ENCODE assay signal across 16 cellular contexts in the genomic region with DNA sequence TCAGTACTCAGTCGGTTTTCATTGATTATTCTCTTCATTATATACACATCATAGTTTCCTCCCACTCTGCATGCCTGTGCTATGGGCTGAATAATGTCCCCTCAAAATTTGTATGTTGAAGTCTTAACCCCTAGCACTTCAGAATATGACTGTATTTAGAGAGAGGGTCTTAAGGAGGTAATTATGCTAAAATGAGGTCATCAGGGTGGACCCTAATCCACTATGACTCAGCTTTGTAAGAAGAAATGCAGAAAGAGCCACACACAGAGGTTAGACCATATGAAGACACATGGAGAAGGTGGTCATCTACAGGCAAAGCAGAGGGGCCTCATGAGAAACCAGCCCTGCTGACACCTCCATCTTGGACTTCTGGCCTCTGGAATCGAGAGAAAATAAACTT. TPM values are rescaled to one million over a fixed set of nuclear protein-coding genes. Genes with fewer than 3 reads are reported as not detected.
DNase-seq lines count a peak whose midpoint lies in the region; ATAC-seq and TF ChIP-seq lines count a peak whose summit lies in the region.
"Had no signal": no experiment of that assay in that cellular context is flagged by ENCODE, and none has a peak within 500 bp of the region (broad histone marks: within the 10 kb centered on the region; RNA-seq: fewer than 3 reads in every experiment).

No MANE protein-coding gene starts in this region.

- POLR2A ChIA-PET in MCF 10A (lab: Yijun Ruan, JAX): no interaction called here
- POLR2A ChIA-PET in WTC11 (lab: Charles Lee): no interaction called here

- no TSS peak for BruUV-seq in MCF 10A (replicated peaks; lab: Mats Ljungman, UMichigan)

- TF ChIP-seq POLR2A in breast epithelium (IDR thresholded peaks at IDR 0.05): no peak

- WGBS in psoas muscle, 3 donors: 85 to 92% (median 90%) methylated on average over 2 of the region's 2 CpGs

- H3K4me1 Mint-ChIP-seq in MCF 10A (ENCODE audit: insufficient read depth, unreplicated experiment): no peaks in the 10 kb centered on the region
- peaks cover 20% of the 10 kb centered on the region for H3K4me1 Mint-ChIP-seq in WTC11
- H3K4me1 Mint-ChIP-seq in stimulated activated memory B cell treated with anti-CD40 and anti-IgM and Interleukin-4, amounts not matched to agents 10 μg/mL and 1 μg/mL and 100 μg/mL, for 72 hours: peaks cover 53% of the 10 kb centered on the region

- intact Hi-C loops in MCF 10A (cut with micrococcal nuclease): no loop called here
- intact Hi-C loops in breast epithelium (cut with DNase I; ENCODE audit: low total_unique reads): no loop called here
- intact Hi-C loops in psoas muscle (cut with DNase I): no loop called here

- CTCF ChIA-PET in MCF 10A (lab: Yijun Ruan, JAX) (no interaction called here), WTC11 (lab: Charles Lee) (no interaction called here)

- H3K36me3 Mint-ChIP-seq in MCF 10A (ENCODE audit: insufficient read depth, unreplicated experiment) (peaks cover 12% of the 10 kb centered on the region), WTC11 (peaks cover 31% of the 10 kb centered on the region)
- H3K36me3 Mint-ChIP-seq in stimulated activated memory B cell treated with anti-CD40 and anti-IgM and Interleukin-4, amounts not matched to agents 10 μg/mL and 1 μg/mL and 100 μg/mL, for 72 hours: peaks cover 21% of the 10 kb centered on the region

- no peak overlapping the region for H3K27ac ChIP-seq in breast epithelium
- no peak overlapping the region for H3K27ac ChIP-seq in psoas muscle
- H3K27ac ChIP-seq: 22Rv1, BLaER1 had no signal

- H3K4me3 ChIP-seq in breast epithelium: no peak overlapping the region
- H3K4me3 ChIP-seq in psoas muscle: no peak overlapping the region
- H3K4me3 ChIP-seq: BLaER1 had no signal

- H3K27me3 ChIP-seq in breast epithelium (no peaks in the 10 kb centered on the region), psoas muscle (ENCODE audit: insufficient read depth in 3 of 3, low read length in 2 of 3) (no peaks in the 10 kb centered on the region)
- H3K27me3 ChIP-seq: BLaER1 had no signal

- H3K4me1 ChIP-seq in breast epithelium: no peaks in the 10 kb centered on the region
- H3K4me1 ChIP-seq in psoas muscle: no peaks in the 10 kb centered on the region

- no peak for DNase-seq in MCF 10A (ENCODE audit: unreplicated experiment)
- no peak for DNase-seq in breast epithelium (ENCODE audit: low spot score in 2 of 2)
- DNase-seq in WTC11 (ENCODE audit: low spot score): no peak
- no peak for DNase-seq in psoas muscle
- DNase-seq in ecto neural progenitor cell (ENCODE audit: low spot score): no peak
- DNase-seq: CD4-positive, alpha-beta memory T cell; DMS153; DMS79; GDM1; H9; KG1 had no signal

- H3K27me3 Mint-ChIP-seq in MCF 10A (ENCODE audit: insufficient read depth, unreplicated experiment) (no peaks in the 10 kb centered on the region), WTC11 (ENCODE audit: low read depth) (no peaks in the 10 kb centered on the region)
- H3K27me3 Mint-ChIP-seq in stimulated activated memory B cell treated with anti-CD40 and anti-IgM and Interleukin-4, amounts not matched to agents 10 μg/mL and 1 μg/mL and 100 μg/mL, for 72 hours: no peaks in the 10 kb centered on the region
- H3K27me3 Mint-ChIP-seq: CD4-positive, alpha-beta memory T cell had no signal

- no peak overlapping the region for H3K4me3 Mint-ChIP-seq in MCF 10A (ENCODE audit: unreplicated experiment)
- H3K4me3 Mint-ChIP-seq in WTC11: no peak overlapping the region
- H3K4me3 Mint-ChIP-seq in stimulated activated memory B cell treated with anti-CD40 and anti-IgM and Interleukin-4, amounts not matched to agents 10 μg/mL and 1 μg/mL and 100 μg/mL, for 72 hours: no peak overlapping the region
- H3K4me3 Mint-ChIP-seq: CD14-positive monocyte, H9 had no signal

- H3K27ac Mint-ChIP-seq in MCF 10A (ENCODE audit: low read depth, unreplicated experiment): peak overlapping the region; percentile 44
- peak overlapping the region; percentile 41; the same call in 1 of the 2 replicates for H3K27ac Mint-ChIP-seq in WTC11
- peak overlapping the region; percentile 21 for H3K27ac Mint-ChIP-seq in stimulated activated memory B cell treated with anti-CD40 and anti-IgM and Interleukin-4, amounts not matched to agents 10 μg/mL and 1 μg/mL and 100 μg/mL, for 72 hours

- H3K9me3 Mint-ChIP-seq in MCF 10A (ENCODE audit: unreplicated experiment) (peaks cover 11% of the 10 kb centered on the region), WTC11 (peaks cover 17% of the 10 kb centered on the region)
- no peaks in the 10 kb centered on the region for H3K9me3 Mint-ChIP-seq in stimulated activated memory B cell treated with anti-CD40 and anti-IgM and Interleukin-4, amounts not matched to agents 10 μg/mL and 1 μg/mL and 100 μg/mL, for 72 hours
- H3K9me3 Mint-ChIP-seq: CD4-positive, alpha-beta memory T cell had no signal

- ATAC-seq in WTC11: no peak
- ATAC-seq in stimulated activated memory B cell treated with anti-CD40 and anti-IgM and Interleukin-4, amounts not matched to agents 10 μg/mL and 1 μg/mL and 100 μg/mL, for 72 hours: no peak
- ATAC-seq in psoas muscle: no peak
- no peak for ATAC-seq in SK-N-SH treated with all-trans-retinoic acid at 6 μM for 48 hours

- no peak for TF ChIP-seq CTCF in MCF 10A (IDR thresholded peaks at IDR 0.05; ENCODE audit: unreplicated experiment)
- no peak for TF ChIP-seq CTCF in breast epithelium (IDR thresholded peaks at IDR 0.05)
- no peak for TF ChIP-seq CTCF in WTC11 (IDR thresholded peaks at IDR 0.05)
- no peak for TF ChIP-seq CTCF in psoas muscle (IDR thresholded peaks at IDR 0.05)

- no peaks in the 10 kb centered on the region for H3K9me3 ChIP-seq in breast epithelium
- peaks cover 3% of the 10 kb centered on the region for H3K9me3 ChIP-seq in psoas muscle

- H3K36me3 ChIP-seq in breast epithelium (no peaks in the 10 kb centered on the region), psoas muscle (ENCODE audit: insufficient read depth in 1 of 2, low read depth in 1 of 2) (no peaks in the 10 kb centered on the region)

TF ChIP-seq in WTC11, 78 proteins besides CTCF, POLR2A, EP300 and RAD21 (continues in another document):
- no peak for TF ChIP-seq ZNF396 (CRISPR knock-in tag; IDR thresholded peaks at IDR 0.05; ENCODE audit: borderline replicate concordance)
- TF ChIP-seq ZNF317 (CRISPR knock-in tag; IDR thresholded peaks at IDR 0.05; ENCODE audit: borderline replicate concordance, low read depth): no peak

TF ChIP-seq in SK-N-SH treated with all-trans-retinoic acid at 6 μM for 48 hours, 23 proteins besides CTCF, POLR2A, EP300 and RAD21 (continues in another document):
- TF ChIP-seq ZC3H10 (CRISPR knock-in tag; IDR thresholded peaks at IDR 0.05): no peak
- no peak for TF ChIP-seq ISL1 (CRISPR knock-in tag; IDR thresholded peaks at IDR 0.05)
- no peak for TF ChIP-seq ZFP3 (CRISPR knock-in tag; IDR thresholded peaks at IDR 0.05)
- TF ChIP-seq, protein P1, sequence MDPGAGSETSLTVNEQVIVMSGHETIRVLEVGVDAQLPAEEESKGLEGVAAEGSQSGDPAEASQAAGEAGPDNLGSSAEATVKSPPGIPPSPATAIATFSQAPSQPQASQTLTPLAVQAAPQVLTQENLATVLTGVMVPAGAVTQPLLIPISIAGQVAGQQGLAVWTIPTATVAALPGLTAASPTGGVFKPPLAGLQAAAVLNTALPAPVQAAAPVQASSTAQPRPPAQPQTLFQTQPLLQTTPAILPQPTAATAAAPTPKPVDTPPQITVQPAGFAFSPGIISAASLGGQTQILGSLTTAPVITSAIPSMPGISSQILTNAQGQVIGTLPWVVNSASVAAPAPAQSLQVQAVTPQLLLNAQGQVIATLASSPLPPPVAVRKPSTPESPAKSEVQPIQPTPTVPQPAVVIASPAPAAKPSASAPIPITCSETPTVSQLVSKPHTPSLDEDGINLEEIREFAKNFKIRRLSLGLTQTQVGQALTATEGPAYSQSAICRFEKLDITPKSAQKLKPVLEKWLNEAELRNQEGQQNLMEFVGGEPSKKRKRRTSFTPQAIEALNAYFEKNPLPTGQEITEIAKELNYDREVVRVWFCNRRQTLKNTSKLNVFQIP (CRISPR knock-in tag; IDR thresholded peaks at IDR 0.05; ENCODE audit: borderline replicate concordance, low read depth): no peak
- TF ChIP-seq ARNTL (CRISPR knock-in tag; IDR thresholded peaks at IDR 0.05; ENCODE audit: borderline replicate concordance, low read depth): no peak
- TF ChIP-seq, protein P2, sequence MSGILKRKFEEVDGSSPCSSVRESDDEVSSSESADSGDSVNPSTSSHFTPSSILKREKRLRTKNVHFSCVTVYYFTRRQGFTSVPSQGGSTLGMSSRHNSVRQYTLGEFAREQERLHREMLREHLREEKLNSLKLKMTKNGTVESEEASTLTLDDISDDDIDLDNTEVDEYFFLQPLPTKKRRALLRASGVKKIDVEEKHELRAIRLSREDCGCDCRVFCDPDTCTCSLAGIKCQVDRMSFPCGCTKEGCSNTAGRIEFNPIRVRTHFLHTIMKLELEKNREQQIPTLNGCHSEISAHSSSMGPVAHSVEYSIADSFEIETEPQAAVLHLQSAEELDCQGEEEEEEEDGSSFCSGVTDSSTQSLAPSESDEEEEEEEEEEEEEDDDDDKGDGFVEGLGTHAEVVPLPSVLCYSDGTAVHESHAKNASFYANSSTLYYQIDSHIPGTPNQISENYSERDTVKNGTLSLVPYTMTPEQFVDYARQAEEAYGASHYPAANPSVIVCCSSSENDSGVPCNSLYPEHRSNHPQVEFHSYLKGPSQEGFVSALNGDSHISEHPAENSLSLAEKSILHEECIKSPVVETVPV (CRISPR knock-in tag; IDR thresholded peaks at IDR 0.05): no peak
- TF ChIP-seq, protein P3, sequence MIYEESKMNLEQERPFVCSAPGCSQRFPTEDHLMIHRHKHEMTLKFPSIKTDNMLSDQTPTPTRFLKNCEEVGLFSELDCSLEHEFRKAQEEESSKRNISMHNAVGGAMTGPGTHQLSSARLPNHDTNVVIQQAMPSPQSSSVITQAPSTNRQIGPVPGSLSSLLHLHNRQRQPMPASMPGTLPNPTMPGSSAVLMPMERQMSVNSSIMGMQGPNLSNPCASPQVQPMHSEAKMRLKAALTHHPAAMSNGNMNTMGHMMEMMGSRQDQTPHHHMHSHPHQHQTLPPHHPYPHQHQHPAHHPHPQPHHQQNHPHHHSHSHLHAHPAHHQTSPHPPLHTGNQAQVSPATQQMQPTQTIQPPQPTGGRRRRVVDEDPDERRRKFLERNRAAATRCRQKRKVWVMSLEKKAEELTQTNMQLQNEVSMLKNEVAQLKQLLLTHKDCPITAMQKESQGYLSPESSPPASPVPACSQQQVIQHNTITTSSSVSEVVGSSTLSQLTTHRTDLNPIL (CRISPR knock-in tag; IDR thresholded peaks at IDR 0.05; ENCODE audit: low read depth): no peak
- TF ChIP-seq SNAI2 (CRISPR knock-in tag; IDR thresholded peaks at IDR 0.05): no peak
- no peak for TF ChIP-seq ZNF70 (CRISPR knock-in tag; IDR thresholded peaks at IDR 0.05)

RNA-seq across cellular contexts. Expression of a gene that starts 15.8 kb away (rescaled TPM):
- 18.6 TPM in 2 replicates for total RNA-seq in MCF 10A (2022)
- 10 to 100 TPM; 26.9 to 67.7 (median 53.4) TPM for total RNA-seq in breast epithelium
- 63.1 to 68.7 TPM (median 68.2 TPM) in 3 replicates for total RNA-seq in WTC11 (2021)
- total RNA-seq in psoas muscle: 10 to 100 TPM in 1 of 4 donors, 1 to 10 TPM in 3; 7.9 to 10.9 (median 8.8) TPM
- 10 to 100 TPM in 2 of 3 donors, 1 to 10 TPM in 1; 7.9 to 15.5 (median 10.5) TPM for polyA plus RNA-seq in psoas muscle

RNA-seq across cellular contexts. Expression of a gene that starts 32.6 kb away (rescaled TPM):
- total RNA-seq in MCF 10A (2022): 5.2 and 6.0 TPM in 2 replicates
- under 1 TPM; 0.32 to 0.73 (median 0.33) TPM for total RNA-seq in breast epithelium
- total RNA-seq in WTC11 (2021): 69.8 to 71.6 TPM (median 70.4 TPM) in 3 replicates
- total RNA-seq in psoas muscle: under 1 TPM in 3 of 4 donors, not detected in 1; 0.11 to 0.20 (median 0.15) TPM
- polyA plus RNA-seq in psoas muscle: under 1 TPM; 0.07 to 0.67 (median 0.31) TPM

Comparison
In these comparisons a context has a peak if more than half of its experiments do, and no peak if none do; other contexts are left out.
1. RNA of a gene that starts 32.6 kb away (total RNA-seq): 69.8 to 71.6 TPM in WTC11; 5.2 to 6.0 TPM in MCF 10A, 0.32 to 0.73 TPM in breast epithelium and 0.11 to 0.20 TPM in psoas muscle; every median in the first group is over 10 times any median in the second.
2. Peak in every context shown above with its lines, with median percentiles within 50 percentile points of each other: H3K27ac Mint-ChIP-seq.